Comparison of ENCODE assay signal across 6 cellular contexts in genomic region chr20:3785240-3786125, GRCh38. TPM values are rescaled to one million over a fixed set of nuclear protein-coding genes. Genes with fewer than 3 reads are reported as not detected.
DNase-seq lines count a peak whose midpoint lies in the region; ATAC-seq and TF ChIP-seq lines count a peak whose summit lies in the region.

No MANE protein-coding gene starts in this region.

- POLR2A ChIA-PET in SK-N-SH (lab: Yijun Ruan, JAX) = interaction anchor here (1.0 to 2.8 kb wide), 5 partner anchors 17 to 82 kb away, joined by 3 to 20 read pairs (median 11); partner anchors contain the start of genes ADISSP and AP5S1

- CTCF ChIA-PET in SK-N-SH (lab: Yijun Ruan, JAX) = interaction anchor here (0.6 to 6.4 kb wide), 19 partner anchors 10 to 1058 kb away, joined by 3 to 161 read pairs (median 5); partner anchors contain the start of genes ADISSP, AP5S1 and CDC25B

- H2AFZ ChIP-seq in SK-N-SH (ENCODE audit: low read depth) = no peak overlapping the region

- peak overlapping the region; percentile 63 to 74 for H3K4me3 ChIP-seq in SK-N-SH (ENCODE audit: low read depth in 2 of 2, low read length in 1 of 2)
- H3K4me3 ChIP-seq in esophagus muscularis mucosa = peak overlapping the region; percentile 68 to 83 (median 73)
- H3K4me3 ChIP-seq in subcutaneous abdominal adipose tissue (ENCODE audit: low read depth in 1 of 5, low read length in 5 of 5) = peak overlapping the region; percentile 29 to 91 (median 85)

- H3K9me3 ChIP-seq in SK-N-SH (no peaks in the 10 kb centered on the region), esophagus muscularis mucosa (no peaks in the 10 kb centered on the region), subcutaneous abdominal adipose tissue (ENCODE audit: control insufficient read depth in 5 of 5, low read length in 5 of 5) (no peaks in the 10 kb centered on the region)

- no peak for ATAC-seq in SK-N-SH treated with all-trans-retinoic acid at 6 μM for 48 hours

- no peaks in the 10 kb centered on the region for H3K27me3 ChIP-seq in SK-N-SH (ENCODE audit: insufficient read depth)
- no peaks in the 10 kb centered on the region for H3K27me3 ChIP-seq in esophagus muscularis mucosa
- no peaks in the 10 kb centered on the region for H3K27me3 ChIP-seq in subcutaneous abdominal adipose tissue (ENCODE audit: control insufficient read depth in 5 of 5, insufficient read depth in 4 of 5, low read length in 5 of 5)

- H3K27ac ChIP-seq in SK-N-SH (ENCODE audit: low read depth in 2 of 2, low read length in 1 of 2) (peak overlapping the region; percentile 41 to 82), esophagus muscularis mucosa (replicated peaks in 1 of 4) (peak overlapping the region; percentile 79 to 90 (median 84)), subcutaneous abdominal adipose tissue (ENCODE audit: low read depth, low read length) (peak overlapping the region; percentile 9)

- TF ChIP-seq EP300 in SK-N-SH (IDR thresholded peaks at IDR 0.05; ENCODE audit: borderline replicate concordance in 1 of 2, low read depth in 1 of 2, low read length in 1 of 2) (no peak), esophagus muscularis mucosa (IDR thresholded peaks at IDR 0.05) (no peak)

- no peak for TF ChIP-seq POLR2A in esophagus muscularis mucosa (IDR thresholded peaks at IDR 0.05; ENCODE audit: low read depth)

- no peak for TF ChIP-seq RAD21 in SK-N-SH (IDR thresholded peaks at IDR 0.05; ENCODE audit: low read length)

- H3K36me3 ChIP-seq in SK-N-SH (replicated peaks in 1 of 2; ENCODE audit: control insufficient read depth in 1 of 2, insufficient read depth in 2 of 2, low read length in 1 of 2) = peaks cover 7 to 9% of the 10 kb centered on the region in 2 experiments
- H3K36me3 ChIP-seq in esophagus muscularis mucosa = peaks cover 0 to 20% (median 11%) of the 10 kb centered on the region in 4 donors
- peaks cover 0 to 12% (median 6%) of the 10 kb centered on the region in 5 donors for H3K36me3 ChIP-seq in subcutaneous abdominal adipose tissue (ENCODE audit: control insufficient read depth in 5 of 5, insufficient read depth in 5 of 5, low read length in 5 of 5)

- no peaks in the 10 kb centered on the region for H3K9me2 ChIP-seq in SK-N-SH

- H3K79me2 ChIP-seq in SK-N-SH (ENCODE audit: insufficient read depth) = peaks cover 40% of the 10 kb centered on the region

- intact Hi-C loops in esophagus muscularis mucosa (cut with DNase I) = loop anchor here (2.0 to 5.0 kb wide), 2 partner anchors 35 to 297 kb away; partner anchors contain the start of gene AP5S1

- peaks cover 27 to 33% of the 10 kb centered on the region in 2 experiments; a peak in 3 of 4 replicates for H3K4me1 ChIP-seq in SK-N-SH (ENCODE audit: control insufficient read depth in 1 of 2, insufficient read depth in 2 of 2, low read depth in 1 of 2, low read length in 1 of 2)
- peaks cover 42 to 65% (median 60%) of the 10 kb centered on the region in 4 donors for H3K4me1 ChIP-seq in esophagus muscularis mucosa
- H3K4me1 ChIP-seq in subcutaneous abdominal adipose tissue (ENCODE audit: control insufficient read depth in 5 of 5, insufficient read depth in 5 of 5, low read length in 5 of 5) = peaks cover 4 to 46% (median 41%) of the 10 kb centered on the region in 5 donors

- 71% methylated on average over 7 of the region's 79 CpGs for WGBS in SK-N-SH (ENCODE audit: low lambda C conversion rate)
- 35% methylated on average over 11 of the region's 79 CpGs for WGBS in esophagus muscularis mucosa

- H3F3A ChIP-seq in SK-N-SH (replicated peaks; ENCODE audit: insufficient read depth) = peaks cover 15% of the 10 kb centered on the region

- H3K9ac ChIP-seq in SK-N-SH = peak overlapping the region; percentile 71
- peak overlapping the region in 4 of 5 donors; percentile 20 to 81 (median 62) for H3K9ac ChIP-seq in subcutaneous abdominal adipose tissue (ENCODE audit: low read length in 5 of 5)

- peak overlapping the region; percentile 96 for H3K4me2 ChIP-seq in SK-N-SH

- H4K20me1 ChIP-seq in SK-N-SH (ENCODE audit: insufficient read depth) = peaks cover 45% of the 10 kb centered on the region

- DNase-seq in SK-N-SH (peak; percentile 64), esophagus muscularis mucosa (ENCODE audit: extremely low spot score) (no peak), NCI-H524 treated with DMSO at 0.1 percent for 48 hours (lab: John Stamatoyannopoulos, UW) (no peak), GM19240 (ENCODE audit: insufficient read length, low spot score) (no peak)

- TF ChIP-seq CTCF in SK-N-SH (IDR thresholded peaks at IDR 0.05) (no peak), esophagus muscularis mucosa (IDR thresholded peaks at IDR 0.05) (no peak)

TF ChIP-seq in SK-N-SH, 30 proteins besides CTCF, POLR2A, EP300 and RAD21 (continues in another document):
- TF ChIP-seq EZH2phosphoT487 (IDR thresholded peaks at IDR 0.05; ENCODE audit: borderline replicate concordance, low read depth) (no peak), CHD2 (IDR thresholded peaks at IDR 0.05; ENCODE audit: low read length, partially characterized antibody) (no peak), MEF2A (IDR thresholded peaks at IDR 0.05; ENCODE audit: borderline replicate concordance, low read depth) (no peak), POLR2AphosphoS5 (IDR thresholded peaks at IDR 0.05; ENCODE audit: low read depth, low read length) (no peak), FOXM1 (IDR thresholded peaks at IDR 0.05; ENCODE audit: low read depth) (no peak), PBX3 (IDR thresholded peaks at IDR 0.05) (no peak), MAX (IDR thresholded peaks at IDR 0.05; ENCODE audit: low read depth) (no peak), TCF12 (IDR thresholded peaks at IDR 0.05) (no peak), SIN3A (IDR thresholded peaks at IDR 0.05; ENCODE audit: borderline replicate concordance, low read depth, low read length) (no peak), TEAD4 (IDR thresholded peaks at IDR 0.05; ENCODE audit: borderline replicate concordance, insufficient read depth) (no peak)

TF ChIP-seq in SK-N-SH treated with all-trans-retinoic acid at 6 μM for 48 hours, 23 proteins besides CTCF, POLR2A, EP300 and RAD21:
- no peak for TF ChIP-seq TOX (CRISPR knock-in tag; IDR thresholded peaks at IDR 0.05; ENCODE audit: borderline replicate concordance)
- TF ChIP-seq SNAI2 (CRISPR knock-in tag; IDR thresholded peaks at IDR 0.05) = no peak
- no peak for TF ChIP-seq OSR1 (CRISPR knock-in tag; IDR thresholded peaks at IDR 0.05)
- TF ChIP-seq CSDC2 (CRISPR knock-in tag; IDR thresholded peaks at IDR 0.05) = no peak
- TF ChIP-seq GLIS3 (CRISPR knock-in tag; IDR thresholded peaks at IDR 0.05) = no peak
- no peak for TF ChIP-seq ZNF70 (CRISPR knock-in tag; IDR thresholded peaks at IDR 0.05)
- TF ChIP-seq ESRRG (CRISPR knock-in tag; IDR thresholded peaks at IDR 0.05) = no peak

RNA-seq across cellular contexts. Expression of gene CENPB, which starts 1.1 kb away (rescaled TPM):
- polyA plus RNA-seq in SK-N-SH (2012; rRNA removed) = 37.6 and 41.2 TPM in 2 replicates
- 29.8 and 39.9 TPM in 2 replicates for polyA plus RNA-seq in SK-N-SH (2012; cell fraction: cytosol; rRNA removed)
- 26.3 and 35.2 TPM in 2 replicates for polyA plus RNA-seq in SK-N-SH (2012; cell fraction: nucleus; rRNA removed)
- 100 to 1,000 TPM; 131 to 225 (median 199) TPM for total RNA-seq in esophagus muscularis mucosa

RNA-seq across cellular contexts. Expression of gene SPEF1, which starts 4.2 kb away (rescaled TPM):
- 1.6 and 1.8 TPM in 2 replicates for polyA plus RNA-seq in SK-N-SH (2012; rRNA removed)
- polyA plus RNA-seq in SK-N-SH (2012; cell fraction: cytosol; rRNA removed) = 1.1 and 1.4 TPM in 2 replicates
- 4.5 and 5.8 TPM in 2 replicates for polyA plus RNA-seq in SK-N-SH (2012; cell fraction: nucleus; rRNA removed)
- total RNA-seq in esophagus muscularis mucosa = under 1 TPM in 1 of 4 donors, not detected in 3; 0.50 TPM

RNA-seq across cellular contexts. Expression of gene CDC25B, which starts 10.6 kb away (rescaled TPM):
- polyA plus RNA-seq in SK-N-SH (2012; rRNA removed) = 41.5 and 56.5 TPM in 2 replicates
- polyA plus RNA-seq in SK-N-SH (2012; cell fraction: cytosol; rRNA removed) = 26.5 and 35.3 TPM in 2 replicates
- 173 and 208 TPM in 2 replicates for polyA plus RNA-seq in SK-N-SH (2012; cell fraction: nucleus; rRNA removed)
- total RNA-seq in esophagus muscularis mucosa = 10 to 100 TPM; 29.9 to 43.1 (median 35.6) TPM

RNA-seq across cellular contexts. Expression of gene ADISSP, which starts 17.9 kb away (rescaled TPM):
- polyA plus RNA-seq in SK-N-SH (2012; rRNA removed) = 59.9 and 73.9 TPM in 2 replicates
- 31.6 and 54.9 TPM in 2 replicates for polyA plus RNA-seq in SK-N-SH (2012; cell fraction: cytosol; rRNA removed)
- polyA plus RNA-seq in SK-N-SH (2012; cell fraction: nucleus; rRNA removed) = 36.1 and 49.8 TPM in 2 replicates
- total RNA-seq in esophagus muscularis mucosa = 10 to 100 TPM; 56.5 to 96.1 (median 73.6) TPM

RNA-seq across cellular contexts. Expression of gene AP5S1, which starts 34.9 kb away (rescaled TPM):
- 8.6 and 10.3 TPM in 2 replicates for polyA plus RNA-seq in SK-N-SH (2012; rRNA removed)
- polyA plus RNA-seq in SK-N-SH (2012; cell fraction: cytosol; rRNA removed) = 4.7 and 6.5 TPM in 2 replicates
- polyA plus RNA-seq in SK-N-SH (2012; cell fraction: nucleus; rRNA removed) = 9.7 and 10.8 TPM in 2 replicates
- total RNA-seq in esophagus muscularis mucosa = 10 to 100 TPM in 3 of 4 donors, 1 to 10 TPM in 1; 7.9 to 11.7 (median 11.2) TPM

Comparison
In these comparisons a context has a peak if more than half of its experiments do, and no peak if none do; other contexts are left out.
1. H3K27ac ChIP-seq: peak in every context shown above with its lines; median percentile 84 in esophagus muscularis mucosa; 62 in SK-N-SH; 9 in subcutaneous abdominal adipose tissue.